In genomic region chr7:33739286-33739685, GRCh38 we compare ENCODE assay signal across 1 cellular context.
A peak's percentile ranks its signal among the peaks of the same experiment; 100 is the strongest.
TF ChIP-seq lines count a peak whose summit lies in the region.

No MANE protein-coding gene starts in this region.

TF ChIP-seq in HepG2, 621 proteins besides CTCF, POLR2A, EP300 and RAD21 (continued from another document):
- TF ChIP-seq AHDC1 (CRISPR knock-in tag; IDR thresholded peaks at IDR 0.05; ENCODE audit: borderline replicate concordance) (no peak), PATZ1 (CRISPR knock-in tag; IDR thresholded peaks at IDR 0.05) (peak; percentile 79; the same call in 1 of the 2 replicates), HOMEZ (CRISPR knock-in tag; IDR thresholded peaks at IDR 0.05; ENCODE audit: low read depth) (no peak), SOX6 (IDR thresholded peaks at IDR 0.05) (no peak), SOX6 (CRISPR knock-in tag; IDR thresholded peaks at IDR 0.05) (peak; percentile 33), PAXIP1 (CRISPR knock-in tag; conservative IDR thresholded peaks at IDR 0.05) (0 out of 2 replicates have a peak, but pooled peaks have one; percentile 30), ZBTB1 (CRISPR knock-in tag; IDR thresholded peaks at IDR 0.05; ENCODE audit: borderline replicate concordance) (no peak), MTA3 (CRISPR knock-in tag; IDR thresholded peaks at IDR 0.05) (no peak), XRCC5 (optimal IDR thresholded peaks at IDR 0.05; ENCODE audit: low read length) (peak; percentile 72), TCF7 (IDR thresholded peaks at IDR 0.05; ENCODE audit: low read depth) (peak; percentile 83), MAF1 (CRISPR knock-in tag; IDR thresholded peaks at IDR 0.05; ENCODE audit: borderline replicate concordance) (no peak), ZHX2 (IDR thresholded peaks at IDR 0.05; ENCODE audit: low read depth) (no peak), ZHX2 (CRISPR knock-in tag; IDR thresholded peaks at IDR 0.05; ENCODE audit: borderline replicate concordance) (no peak), HNF4G (IDR thresholded peaks at IDR 0.05; ENCODE audit: borderline replicate concordance, low read depth, low read length) (0 out of 2 replicates have a peak, but pooled peaks have one; percentile 5), HNF4G (CRISPR knock-in tag; IDR thresholded peaks at IDR 0.05; ENCODE audit: borderline replicate concordance, low read depth) (no peak), TEAD2 (CRISPR knock-in tag; IDR thresholded peaks at IDR 0.05) (no peak), ZFP62 (CRISPR knock-in tag; IDR thresholded peaks at IDR 0.05) (no peak), KDM1A (CRISPR knock-in tag; IDR thresholded peaks at IDR 0.05) (no peak), NFIC (IDR thresholded peaks at IDR 0.05; ENCODE audit: low read length) (peak; percentile 51; the same call in 1 of the 2 replicates), CERS6 (CRISPR knock-in tag; IDR thresholded peaks at IDR 0.05) (no peak), NCOA2 (CRISPR knock-in tag; IDR thresholded peaks at IDR 0.05) (peak; percentile 37; the same call in 1 of the 2 replicates), ZNF451 (CRISPR knock-in tag; IDR thresholded peaks at IDR 0.05) (no peak), TCF7L2 (IDR thresholded peaks at IDR 0.05; ENCODE audit: low read depth, low read length) (peak; percentile 64; the same call in 1 of the 2 replicates), SOX13 (IDR thresholded peaks at IDR 0.05) (no peak), SOX13 (CRISPR knock-in tag; conservative IDR thresholded peaks at IDR 0.05 in 1 of 2, IDR thresholded peaks at IDR 0.05 in 1 of 2) (peak in 1 of 2 experiments; percentile 26; a peak in 1 of 4 replicates), ISL2 (CRISPR knock-in tag; IDR thresholded peaks at IDR 0.05) (peak; percentile 44; the same call in 1 of the 2 replicates), ZMYM2 (CRISPR knock-in tag; IDR thresholded peaks at IDR 0.05) (no peak), SP2 (CRISPR knock-in tag; IDR thresholded peaks at IDR 0.05) (no peak), STAT5B (CRISPR knock-in tag; IDR thresholded peaks at IDR 0.05) (no peak), NR2F6 (IDR thresholded peaks at IDR 0.05) (peak; percentile 31; the same call in 1 of the 2 replicates), NR2F6 (CRISPR knock-in tag; IDR thresholded peaks at IDR 0.05) (no peak), ZSCAN30 (CRISPR knock-in tag; IDR thresholded peaks at IDR 0.05) (no peak), SP1 (IDR thresholded peaks at IDR 0.05) (no peak), SP1 (CRISPR knock-in tag; IDR thresholded peaks at IDR 0.05) (no peak), ATF5 (CRISPR knock-in tag; IDR thresholded peaks at IDR 0.05; ENCODE audit: low read depth) (no peak), ZMYM4 (CRISPR knock-in tag; IDR thresholded peaks at IDR 0.05) (peak; percentile 64; the same call in 1 of the 2 replicates)
